ENCODE assay signal across 2 cellular contexts in the genomic region with DNA sequence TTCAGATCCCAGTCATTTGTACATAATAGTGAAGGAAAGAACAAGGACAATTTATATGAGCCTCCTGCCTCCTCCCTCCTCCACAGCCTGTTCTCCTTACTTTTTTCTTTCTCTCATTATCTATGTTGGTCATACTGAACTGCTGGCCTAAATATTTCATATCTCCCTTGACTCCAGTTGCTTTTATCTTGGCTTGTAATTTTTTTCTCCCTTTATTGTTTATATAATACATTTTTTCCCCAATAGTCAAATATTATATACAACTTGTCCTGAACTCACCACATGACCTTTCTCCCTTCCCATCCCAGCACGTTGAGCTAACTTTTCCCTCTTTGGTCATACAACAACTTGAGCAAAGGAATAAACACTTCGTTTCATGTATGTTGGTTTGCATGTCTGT.
TF ChIP-seq lines count a peak whose summit lies in the region.

No MANE protein-coding gene starts in this region.

TF ChIP-seq in IMR-90, 13 proteins besides CTCF, POLR2A, EP300 and RAD21:
- TF ChIP-seq BHLHE40 (IDR thresholded peaks at IDR 0.05; ENCODE audit: low read depth, low read length) (no peak), CEBPB (IDR thresholded peaks at IDR 0.05; ENCODE audit: low read depth, low read length) (no peak), NFE2L2 (IDR thresholded peaks at IDR 0.05; ENCODE audit: low read depth, low read length) (no peak), RCOR1 (IDR thresholded peaks at IDR 0.05; ENCODE audit: insufficient replicate concordance, low read length) (no peak), CHD1 (IDR thresholded peaks at IDR 0.05; ENCODE audit: low read depth, low read length) (no peak), SMC3 (IDR thresholded peaks at IDR 0.05; ENCODE audit: low read depth, low read length) (no peak), MXI1 (IDR thresholded peaks at IDR 0.05; ENCODE audit: borderline replicate concordance, low read depth, low read length) (no peak), MAZ (IDR thresholded peaks at IDR 0.05; ENCODE audit: borderline replicate concordance, low read depth, low read length) (no peak), MAFK (IDR thresholded peaks at IDR 0.05; ENCODE audit: low read depth, low read length) (no peak), FOS (IDR thresholded peaks at IDR 0.05; ENCODE audit: low read depth, low read length) (no peak), RFX5 (IDR thresholded peaks at IDR 0.05; ENCODE audit: low read depth, low read length) (no peak)
- TF ChIP-seq, protein P1, sequence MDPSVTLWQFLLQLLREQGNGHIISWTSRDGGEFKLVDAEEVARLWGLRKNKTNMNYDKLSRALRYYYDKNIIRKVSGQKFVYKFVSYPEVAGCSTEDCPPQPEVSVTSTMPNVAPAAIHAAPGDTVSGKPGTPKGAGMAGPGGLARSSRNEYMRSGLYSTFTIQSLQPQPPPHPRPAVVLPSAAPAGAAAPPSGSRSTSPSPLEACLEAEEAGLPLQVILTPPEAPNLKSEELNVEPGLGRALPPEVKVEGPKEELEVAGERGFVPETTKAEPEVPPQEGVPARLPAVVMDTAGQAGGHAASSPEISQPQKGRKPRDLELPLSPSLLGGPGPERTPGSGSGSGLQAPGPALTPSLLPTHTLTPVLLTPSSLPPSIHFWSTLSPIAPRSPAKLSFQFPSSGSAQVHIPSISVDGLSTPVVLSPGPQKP (IDR thresholded peaks at IDR 0.05; ENCODE audit: borderline replicate concordance, low read depth, low read length): no peak
- TF ChIP-seq, protein P2, sequence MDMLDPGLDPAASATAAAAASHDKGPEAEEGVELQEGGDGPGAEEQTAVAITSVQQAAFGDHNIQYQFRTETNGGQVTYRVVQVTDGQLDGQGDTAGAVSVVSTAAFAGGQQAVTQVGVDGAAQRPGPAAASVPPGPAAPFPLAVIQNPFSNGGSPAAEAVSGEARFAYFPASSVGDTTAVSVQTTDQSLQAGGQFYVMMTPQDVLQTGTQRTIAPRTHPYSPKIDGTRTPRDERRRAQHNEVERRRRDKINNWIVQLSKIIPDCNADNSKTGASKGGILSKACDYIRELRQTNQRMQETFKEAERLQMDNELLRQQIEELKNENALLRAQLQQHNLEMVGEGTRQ (IDR thresholded peaks at IDR 0.05; ENCODE audit: low read depth, low read length): no peak; the same call in 1 of the 2 replicates

TF ChIP-seq in endothelial cell of umbilical vein, 7 proteins besides CTCF, POLR2A, EP300 and RAD21:
- TF ChIP-seq FOS (IDR thresholded peaks at IDR 0.05; ENCODE audit: borderline replicate concordance, insufficient read depth, low read length): no peak
- no peak for TF ChIP-seq POLR2AphosphoS5 (IDR thresholded peaks at IDR 0.05; ENCODE audit: insufficient read depth, low read depth, low read length)
- TF ChIP-seq JUN (IDR thresholded peaks at IDR 0.05; ENCODE audit: borderline replicate concordance, insufficient read depth, insufficient read length, low read depth): no peak
- TF ChIP-seq EZH2 (IDR thresholded peaks at IDR 0.05; ENCODE audit: borderline replicate concordance, low read depth, low read length, severe bottlenecking): no peak
- TF ChIP-seq MYC (IDR thresholded peaks at IDR 0.05; ENCODE audit: low read depth, low read length): no peak
- TF ChIP-seq, protein P3, sequence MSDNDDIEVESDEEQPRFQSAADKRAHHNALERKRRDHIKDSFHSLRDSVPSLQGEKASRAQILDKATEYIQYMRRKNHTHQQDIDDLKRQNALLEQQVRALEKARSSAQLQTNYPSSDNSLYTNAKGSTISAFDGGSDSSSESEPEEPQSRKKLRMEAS (IDR thresholded peaks at IDR 0.05; ENCODE audit: insufficient read depth, insufficient read length): no peak
- no peak for TF ChIP-seq GATA2 (IDR thresholded peaks at IDR 0.05; ENCODE audit: insufficient read depth, insufficient read length, low read depth, low read length)
